Comparison of ENCODE assay signal across 8 cellular contexts in the genomic region with DNA sequence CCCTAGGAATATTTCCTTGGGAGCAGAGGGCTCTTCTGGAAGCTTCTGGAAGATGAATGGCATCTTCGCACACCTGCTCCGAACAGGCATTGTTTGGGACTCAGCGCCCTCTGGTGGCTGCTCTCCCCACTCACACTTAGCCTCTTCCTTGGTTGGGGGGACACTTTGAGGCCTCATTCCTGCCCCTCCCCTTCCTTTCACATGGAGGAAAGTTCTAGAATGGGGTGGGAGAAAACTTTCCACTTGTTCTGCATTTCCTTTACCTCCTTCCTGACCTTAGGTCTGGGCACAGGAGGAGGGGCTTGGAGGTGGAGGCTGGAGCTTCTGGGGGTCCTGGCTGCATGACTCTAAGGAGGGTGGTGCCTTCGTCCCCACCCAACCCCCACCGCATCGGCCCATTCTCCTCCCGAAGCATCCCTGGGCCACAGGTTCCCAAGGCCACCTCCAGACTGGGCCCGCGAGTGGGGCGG. TPM values are rescaled to one million over a fixed set of nuclear protein-coding genes. Genes with fewer than 3 reads are reported as not detected.
DNase-seq lines count a peak whose midpoint lies in the region; FAIRE-seq and TF ChIP-seq lines count a peak whose summit lies in the region.

No MANE protein-coding gene starts in this region.

- TF ChIP-seq CTCF in liver (IDR thresholded peaks at IDR 0.05; ENCODE audit: low read depth, low read length, missing input control) = peak; percentile 77

- no peak for TF ChIP-seq POLR2A in GM12892 (IDR thresholded peaks at IDR 0.05; ENCODE audit: low read depth, low read length)

- 42% methylated on average over 10 of the region's 10 CpGs for WGBS in liver

- H3K9me3 ChIP-seq in liver (ENCODE audit: control insufficient read depth in 4 of 4, low read length in 3 of 4) = no peaks in the 10 kb centered on the region

- H3K9ac ChIP-seq in liver (ENCODE audit: low read depth in 1 of 2, low read length in 2 of 2) = no peak overlapping the region

- H3K27me3 ChIP-seq in liver (ENCODE audit: control insufficient read depth in 4 of 4, insufficient read depth in 4 of 4, low read length in 3 of 4) = peaks cover 0 to 5% (median 0%) of the 10 kb centered on the region in 4 donors

- no peaks in the 10 kb centered on the region for H3K4me1 ChIP-seq in liver (ENCODE audit: control insufficient read depth in 4 of 4, insufficient read depth in 4 of 4, low read length in 3 of 4)

- TF ChIP-seq RAD21 in liver (IDR thresholded peaks at IDR 0.05) = peak; percentile 89 to 90

- no peaks in the 10 kb centered on the region for H3K36me3 ChIP-seq in liver (ENCODE audit: control insufficient read depth in 4 of 4, insufficient read depth in 3 of 4, low read depth in 1 of 4, low read length in 3 of 4)

- DNase-seq in AG08395 (ENCODE audit: low spot score) = peak; percentile 73
- DNase-seq in GM12892 (ENCODE audit: insufficient read length) = peak; percentile 53
- peak; percentile 27 for DNase-seq in Jurkat, Clone E6-1 (ENCODE audit: low read depth, low spot score)
- peak; percentile 38 for DNase-seq in T-helper 9 cell
- DNase-seq in central memory CD4-positive, alpha-beta T cell = peak; percentile 14
- DNase-seq in stimulated activated CD8-positive, alpha-beta memory T cell treated with anti-CD3 and anti-CD28 coated beads, Interleukin-4, amount 100 ng/mL, for 1 hour (ENCODE audit: low read depth in 2 of 2, low spot score in 1 of 2) = peak; percentile 6 to 13
- DNase-seq in NCI-H774 (lab: John Stamatoyannopoulos, UW) = no peak

- FAIRE-seq in GM12892 (lab: Jason Lieb, UNC) = peak; percentile 81

- H3K4me3 ChIP-seq in Jurkat, Clone E6-1 (ENCODE audit: low read length) = no peak overlapping the region
- H3K4me3 ChIP-seq in liver (ENCODE audit: low read depth in 1 of 3, low read length in 3 of 3) = no peak overlapping the region

- H3K27ac ChIP-seq in liver (ENCODE audit: low read depth in 1 of 2, low read length in 2 of 2) = no peak overlapping the region

TF ChIP-seq in liver, 16 proteins besides CTCF, POLR2A, EP300 and RAD21:
- no peak for TF ChIP-seq FOXA2 (IDR thresholded peaks at IDR 0.05)
- TF ChIP-seq, protein P1, sequence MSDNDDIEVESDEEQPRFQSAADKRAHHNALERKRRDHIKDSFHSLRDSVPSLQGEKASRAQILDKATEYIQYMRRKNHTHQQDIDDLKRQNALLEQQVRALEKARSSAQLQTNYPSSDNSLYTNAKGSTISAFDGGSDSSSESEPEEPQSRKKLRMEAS (IDR thresholded peaks at IDR 0.05) = no peak
- TF ChIP-seq TAF1 (conservative IDR thresholded peaks at IDR 0.05) = no peak
- no peak for TF ChIP-seq HNF4G (IDR thresholded peaks at IDR 0.05)
- no peak for TF ChIP-seq HNF4A (conservative IDR thresholded peaks at IDR 0.05)
- TF ChIP-seq FOXA1 (IDR thresholded peaks at IDR 0.05) = no peak
- TF ChIP-seq JUND (IDR thresholded peaks at IDR 0.05) = no peak
- TF ChIP-seq, protein P2, sequence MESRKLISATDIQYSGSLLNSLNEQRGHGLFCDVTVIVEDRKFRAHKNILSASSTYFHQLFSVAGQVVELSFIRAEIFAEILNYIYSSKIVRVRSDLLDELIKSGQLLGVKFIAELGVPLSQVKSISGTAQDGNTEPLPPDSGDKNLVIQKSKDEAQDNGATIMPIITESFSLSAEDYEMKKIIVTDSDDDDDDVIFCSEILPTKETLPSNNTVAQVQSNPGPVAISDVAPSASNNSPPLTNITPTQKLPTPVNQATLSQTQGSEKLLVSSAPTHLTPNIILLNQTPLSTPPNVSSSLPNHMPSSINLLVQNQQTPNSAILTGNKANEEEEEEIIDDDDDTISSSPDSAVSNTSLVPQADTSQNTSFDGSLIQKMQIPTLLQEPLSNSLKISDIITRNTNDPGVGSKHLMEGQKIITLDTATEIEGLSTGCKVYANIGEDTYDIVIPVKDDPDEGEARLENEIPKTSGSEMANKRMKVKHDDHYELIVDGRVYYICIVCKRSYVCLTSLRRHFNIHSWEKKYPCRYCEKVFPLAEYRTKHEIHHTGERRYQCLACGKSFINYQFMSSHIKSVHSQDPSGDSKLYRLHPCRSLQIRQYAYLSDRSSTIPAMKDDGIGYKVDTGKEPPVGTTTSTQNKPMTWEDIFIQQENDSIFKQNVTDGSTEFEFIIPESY (IDR thresholded peaks at IDR 0.05) = no peak
- TF ChIP-seq GABPA (IDR thresholded peaks at IDR 0.05 in 1 of 2, conservative IDR thresholded peaks at IDR 0.05 in 1 of 2) = no peak
- no peak for TF ChIP-seq SP1 (IDR thresholded peaks at IDR 0.05)
- no peak for TF ChIP-seq EGR1 (IDR thresholded peaks at IDR 0.05; ENCODE audit: low read depth in 2 of 2)
- TF ChIP-seq, protein P3, sequence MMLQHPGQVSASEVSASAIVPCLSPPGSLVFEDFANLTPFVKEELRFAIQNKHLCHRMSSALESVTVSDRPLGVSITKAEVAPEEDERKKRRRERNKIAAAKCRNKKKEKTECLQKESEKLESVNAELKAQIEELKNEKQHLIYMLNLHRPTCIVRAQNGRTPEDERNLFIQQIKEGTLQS (IDR thresholded peaks at IDR 0.05) = no peak
- no peak for TF ChIP-seq YY1 (IDR thresholded peaks at IDR 0.05)
- TF ChIP-seq, protein P4, sequence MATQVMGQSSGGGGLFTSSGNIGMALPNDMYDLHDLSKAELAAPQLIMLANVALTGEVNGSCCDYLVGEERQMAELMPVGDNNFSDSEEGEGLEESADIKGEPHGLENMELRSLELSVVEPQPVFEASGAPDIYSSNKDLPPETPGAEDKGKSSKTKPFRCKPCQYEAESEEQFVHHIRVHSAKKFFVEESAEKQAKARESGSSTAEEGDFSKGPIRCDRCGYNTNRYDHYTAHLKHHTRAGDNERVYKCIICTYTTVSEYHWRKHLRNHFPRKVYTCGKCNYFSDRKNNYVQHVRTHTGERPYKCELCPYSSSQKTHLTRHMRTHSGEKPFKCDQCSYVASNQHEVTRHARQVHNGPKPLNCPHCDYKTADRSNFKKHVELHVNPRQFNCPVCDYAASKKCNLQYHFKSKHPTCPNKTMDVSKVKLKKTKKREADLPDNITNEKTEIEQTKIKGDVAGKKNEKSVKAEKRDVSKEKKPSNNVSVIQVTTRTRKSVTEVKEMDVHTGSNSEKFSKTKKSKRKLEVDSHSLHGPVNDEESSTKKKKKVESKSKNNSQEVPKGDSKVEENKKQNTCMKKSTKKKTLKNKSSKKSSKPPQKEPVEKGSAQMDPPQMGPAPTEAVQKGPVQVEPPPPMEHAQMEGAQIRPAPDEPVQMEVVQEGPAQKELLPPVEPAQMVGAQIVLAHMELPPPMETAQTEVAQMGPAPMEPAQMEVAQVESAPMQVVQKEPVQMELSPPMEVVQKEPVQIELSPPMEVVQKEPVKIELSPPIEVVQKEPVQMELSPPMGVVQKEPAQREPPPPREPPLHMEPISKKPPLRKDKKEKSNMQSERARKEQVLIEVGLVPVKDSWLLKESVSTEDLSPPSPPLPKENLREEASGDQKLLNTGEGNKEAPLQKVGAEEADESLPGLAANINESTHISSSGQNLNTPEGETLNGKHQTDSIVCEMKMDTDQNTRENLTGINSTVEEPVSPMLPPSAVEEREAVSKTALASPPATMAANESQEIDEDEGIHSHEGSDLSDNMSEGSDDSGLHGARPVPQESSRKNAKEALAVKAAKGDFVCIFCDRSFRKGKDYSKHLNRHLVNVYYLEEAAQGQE (IDR thresholded peaks at IDR 0.05) = no peak
- TF ChIP-seq NR2F2 (IDR thresholded peaks at IDR 0.05) = no peak
TF ChIP-seq in liver: peak in this region for 0.

RNA-seq across cellular contexts. Expression of a gene that starts 19.3 kb away (rescaled TPM):
- not detected for polyA plus RNA-seq in GM12892 (2012; ENCODE audit: missing spikeins)
- not detected for polyA plus RNA-seq in Jurkat, Clone E6-1 (2012; ENCODE audit: insufficient read depth, insufficient read length)
- total RNA-seq in liver = not detected
- under 1 TPM in 1 of 2 donors, not detected in 1; 0.02 TPM for polyA plus RNA-seq in liver
